20 cellular contexts compared by ENCODE assay signal in genomic region chr5:67364381-67364970, GRCh38.
"Had no signal": no experiment of that assay in that cellular context is flagged by ENCODE, and none has a peak within 500 bp of the region (broad histone marks: within the 10 kb centered on the region; RNA-seq: fewer than 3 reads in every experiment).

No MANE protein-coding gene starts in this region.

- H3K27me3 Mint-ChIP-seq: stimulated activated naive CD8-positive, alpha-beta T cell treated with anti-CD3 and anti-CD28 coated beads, Interleukin-15, amount 100 ng/mL, for 72 hours had no signal

- H3K4me1 Mint-ChIP-seq: nephron had no signal

- H3K9me3 ChIP-seq: heart right ventricle, left ventricle myocardium inferior, psoas muscle, testis, transverse colon had no signal

- H3K4me1 ChIP-seq: left ventricle myocardium inferior, psoas muscle, testis, transverse colon had no signal

- H3K27ac Mint-ChIP-seq: naive B cell; nephron; stimulated activated naive B cell treated with anti-CD40 and anti-IgM and Interleukin-4, amounts not matched to agents 10 μg/mL and 1 μg/mL and 100 μg/mL, for 72 hours; stimulated activated naive CD8-positive, alpha-beta T cell treated with anti-CD3 and anti-CD28 coated beads, Interleukin-15, amount 100 ng/mL, for 72 hours had no signal

- H3K36me3 Mint-ChIP-seq: naive B cell; stimulated activated naive B cell treated with anti-CD40 and anti-IgM and Interleukin-4, amounts not matched to agents 10 μg/mL and 1 μg/mL and 100 μg/mL, for 72 hours had no signal

- DNase-seq: cortex of kidney; effector CD8-positive, alpha-beta T cell; heart right ventricle; hypothalamus; left ventricle myocardium inferior; mesendoderm; naive B cell; psoas muscle; retina; stimulated activated CD4-positive, alpha-beta T cell treated with anti-CD3 and anti-CD28 coated beads, Interleukin-2, amount 100 ng/mL, for 24 hours; stimulated activated CD4-positive, alpha-beta T cell treated with anti-CD3 and anti-CD28 coated beads, Interleukin-4, amount 100 ng/mL, for 4 hours; stimulated activated naive B cell treated with anti-CD40 and anti-IgM and Interleukin-4, amounts not matched to agents 10 μg/mL and 1 μg/mL and 100 μg/mL, for 72 hours; stimulated activated naive CD8-positive, alpha-beta T cell treated with anti-CD3 and anti-CD28 coated beads, Interleukin-15, amount 100 ng/mL, for 72 hours; testis; transverse colon had no signal

- H3K36me3 ChIP-seq: heart right ventricle, left ventricle myocardium inferior, transverse colon had no signal

- H3K27ac ChIP-seq: heart right ventricle, left ventricle myocardium inferior, psoas muscle, skin epidermis, testis, transverse colon had no signal

- H3K27me3 ChIP-seq: dorsolateral prefrontal cortex, heart right ventricle, testis, transverse colon had no signal

- ATAC-seq: heart right ventricle; psoas muscle; sciatic nerve; stimulated activated naive B cell treated with anti-CD40 and anti-IgM and Interleukin-4, amounts not matched to agents 10 μg/mL and 1 μg/mL and 100 μg/mL, for 72 hours had no signal

- H3K4me3 Mint-ChIP-seq: naive B cell; nephron; stimulated activated naive B cell treated with anti-CD40 and anti-IgM and Interleukin-4, amounts not matched to agents 10 μg/mL and 1 μg/mL and 100 μg/mL, for 72 hours; stimulated activated naive CD8-positive, alpha-beta T cell treated with anti-CD3 and anti-CD28 coated beads, Interleukin-15, amount 100 ng/mL, for 72 hours had no signal

- H3K4me3 ChIP-seq: heart right ventricle, left ventricle myocardium inferior, lung, psoas muscle, skin epidermis, testis, transverse colon had no signal

- H3K9me3 Mint-ChIP-seq: naive B cell; stimulated activated naive B cell treated with anti-CD40 and anti-IgM and Interleukin-4, amounts not matched to agents 10 μg/mL and 1 μg/mL and 100 μg/mL, for 72 hours; stimulated activated naive CD8-positive, alpha-beta T cell treated with anti-CD3 and anti-CD28 coated beads, Interleukin-15, amount 100 ng/mL, for 72 hours had no signal
